ENCODE assay signal across 1 cellular context in the genomic region with DNA sequence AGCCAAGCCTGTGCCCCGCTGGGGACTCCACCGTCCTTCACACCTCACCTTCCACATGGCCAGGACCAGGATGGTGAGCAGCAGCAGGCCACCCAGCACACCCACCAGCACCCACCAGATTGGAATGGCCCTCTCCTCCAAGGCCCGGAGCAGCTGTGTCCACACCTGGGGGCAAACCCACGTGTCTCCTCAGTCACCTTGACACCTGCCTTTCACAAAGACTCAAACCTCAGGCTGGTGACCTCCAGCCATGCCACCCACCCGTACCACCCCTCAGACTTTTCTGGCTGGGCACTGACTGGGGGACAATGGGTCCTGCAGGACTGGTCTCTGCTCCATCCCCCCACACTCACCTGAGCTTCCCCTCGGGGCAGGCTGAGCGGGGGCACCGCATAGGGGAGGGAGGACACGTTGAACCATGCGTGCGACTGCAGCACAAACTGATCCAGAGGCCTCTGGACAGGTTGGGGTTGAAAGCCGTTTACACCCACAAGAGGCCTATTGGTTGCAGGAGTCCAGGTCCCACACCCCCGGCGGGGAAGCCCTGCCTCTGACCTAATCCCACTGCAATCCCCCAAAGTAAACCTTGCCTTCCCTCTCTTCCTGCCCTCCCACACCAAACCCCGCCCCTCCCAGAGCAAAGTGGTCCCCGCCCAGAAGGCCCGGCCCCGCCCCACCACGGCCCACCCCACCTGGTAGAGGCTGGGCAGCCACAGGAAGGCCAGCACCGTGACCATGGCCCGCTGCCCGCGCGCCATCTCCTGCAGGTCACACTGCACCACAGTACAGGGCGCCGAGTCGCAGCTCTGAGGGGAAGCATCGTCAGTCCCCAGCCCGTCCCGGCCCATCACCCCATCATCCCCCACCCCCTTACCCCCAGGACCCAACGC.
TF ChIP-seq lines count a peak whose summit lies in the region.

No MANE protein-coding gene starts in this region.

TF ChIP-seq in HepG2, 621 proteins besides CTCF, POLR2A, EP300 and RAD21 (continued from another document and continues in another):
- TF ChIP-seq SP4 (CRISPR knock-in tag; IDR thresholded peaks at IDR 0.05) (peak; percentile 63; the same call in 1 of the 2 replicates), SRY (CRISPR knock-in tag; IDR thresholded peaks at IDR 0.05) (peak; percentile 78; the same call in 1 of the 2 replicates), JUN (CRISPR knock-in tag; IDR thresholded peaks at IDR 0.05) (peak; percentile 34; the same call in 1 of the 2 replicates), ZNF18 (CRISPR knock-in tag; IDR thresholded peaks at IDR 0.05; ENCODE audit: insufficient replicate concordance) (no peak), TGIF2 (CRISPR knock-in tag; IDR thresholded peaks at IDR 0.05) (0 out of 2 replicates have a peak, but pooled peaks have one; percentile 11), ZIK1 (CRISPR knock-in tag; IDR thresholded peaks at IDR 0.05; ENCODE audit: borderline replicate concordance, low read depth) (peak; percentile 47; the same call in 1 of the 2 replicates), ARNTL (CRISPR knock-in tag; IDR thresholded peaks at IDR 0.05) (peak; percentile 66), ZNF160 (CRISPR knock-in tag; IDR thresholded peaks at IDR 0.05) (peak; percentile 41; the same call in 1 of the 2 replicates), KLF16 (CRISPR knock-in tag; IDR thresholded peaks at IDR 0.05) (no peak), NCOA1 (CRISPR knock-in tag; IDR thresholded peaks at IDR 0.05) (no peak), MEF2D (CRISPR knock-in tag; IDR thresholded peaks at IDR 0.05) (peak; percentile 19; the same call in 1 of the 2 replicates), MXD4 (CRISPR knock-in tag; IDR thresholded peaks at IDR 0.05) (0 out of 2 replicates have a peak, but pooled peaks have one; percentile 39), RXRB (CRISPR knock-in tag; IDR thresholded peaks at IDR 0.05; ENCODE audit: borderline replicate concordance) (peak; percentile 39; the same call in 1 of the 2 replicates), KDM2A (CRISPR knock-in tag; IDR thresholded peaks at IDR 0.05; ENCODE audit: borderline replicate concordance, low read depth) (0 out of 2 replicates have a peak, but pooled peaks have one; percentile 11), NR2F1 (CRISPR knock-in tag; IDR thresholded peaks at IDR 0.05) (no peak), ZBTB21 (CRISPR knock-in tag; IDR thresholded peaks at IDR 0.05) (no peak), TEAD3 (CRISPR knock-in tag; optimal IDR thresholded peaks at IDR 0.05; ENCODE audit: borderline replicate concordance) (peak; percentile 60), SP1 (IDR thresholded peaks at IDR 0.05) (no peak), SP1 (CRISPR knock-in tag; IDR thresholded peaks at IDR 0.05) (peak; percentile 30), ZNF737 (CRISPR knock-in tag; IDR thresholded peaks at IDR 0.05; ENCODE audit: borderline replicate concordance) (0 out of 2 replicates have a peak, but pooled peaks have one; percentile 54), ZFP41 (CRISPR knock-in tag; IDR thresholded peaks at IDR 0.05; ENCODE audit: borderline replicate concordance) (0 out of 2 replicates have a peak, but pooled peaks have one; percentile 51), ZNF33B (CRISPR knock-in tag; IDR thresholded peaks at IDR 0.05) (peak; percentile 28; the same call in 1 of the 2 replicates), NR2F6 (IDR thresholded peaks at IDR 0.05) (peak; percentile 40; the same call in 1 of the 2 replicates), NR2F6 (CRISPR knock-in tag; IDR thresholded peaks at IDR 0.05) (0 out of 2 replicates have a peak, but pooled peaks have one; percentile 41), ZBED4 (CRISPR knock-in tag; IDR thresholded peaks at IDR 0.05; ENCODE audit: borderline replicate concordance) (no peak), TFAP4 (IDR thresholded peaks at IDR 0.05; ENCODE audit: borderline replicate concordance, low read depth) (peak; percentile 37; the same call in 1 of the 2 replicates), IKZF4 (CRISPR knock-in tag; IDR thresholded peaks at IDR 0.05; ENCODE audit: borderline replicate concordance, low read depth, not compliant biosample characterization) (no peak), ELF3 (CRISPR knock-in tag; IDR thresholded peaks at IDR 0.05) (peak; percentile 58), UBTF (CRISPR knock-in tag; IDR thresholded peaks at IDR 0.05) (peak; percentile 24; the same call in 1 of the 2 replicates), SRSF1 (optimal IDR thresholded peaks at IDR 0.05; ENCODE audit: low read depth, low read length) (peak; percentile 41), ZNF256 (CRISPR knock-in tag; conservative IDR thresholded peaks at IDR 0.05) (no peak), THAP7 (CRISPR knock-in tag; IDR thresholded peaks at IDR 0.05) (peak; percentile 54; the same call in 1 of the 2 replicates), SMAD1 (CRISPR knock-in tag; IDR thresholded peaks at IDR 0.05; ENCODE audit: borderline replicate concordance, low read depth) (peak; percentile 84), RFX5 (IDR thresholded peaks at IDR 0.05; ENCODE audit: low read depth, low read length) (no peak)
- TF ChIP-seq, protein P1, sequence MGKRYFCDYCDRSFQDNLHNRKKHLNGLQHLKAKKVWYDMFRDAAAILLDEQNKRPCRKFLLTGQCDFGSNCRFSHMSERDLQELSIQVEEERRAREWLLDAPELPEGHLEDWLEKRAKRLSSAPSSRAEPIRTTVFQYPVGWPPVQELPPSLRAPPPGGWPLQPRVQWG (CRISPR knock-in tag; IDR thresholded peaks at IDR 0.05; ENCODE audit: borderline replicate concordance, low read depth), result no peak
- TF ChIP-seq, protein P2, sequence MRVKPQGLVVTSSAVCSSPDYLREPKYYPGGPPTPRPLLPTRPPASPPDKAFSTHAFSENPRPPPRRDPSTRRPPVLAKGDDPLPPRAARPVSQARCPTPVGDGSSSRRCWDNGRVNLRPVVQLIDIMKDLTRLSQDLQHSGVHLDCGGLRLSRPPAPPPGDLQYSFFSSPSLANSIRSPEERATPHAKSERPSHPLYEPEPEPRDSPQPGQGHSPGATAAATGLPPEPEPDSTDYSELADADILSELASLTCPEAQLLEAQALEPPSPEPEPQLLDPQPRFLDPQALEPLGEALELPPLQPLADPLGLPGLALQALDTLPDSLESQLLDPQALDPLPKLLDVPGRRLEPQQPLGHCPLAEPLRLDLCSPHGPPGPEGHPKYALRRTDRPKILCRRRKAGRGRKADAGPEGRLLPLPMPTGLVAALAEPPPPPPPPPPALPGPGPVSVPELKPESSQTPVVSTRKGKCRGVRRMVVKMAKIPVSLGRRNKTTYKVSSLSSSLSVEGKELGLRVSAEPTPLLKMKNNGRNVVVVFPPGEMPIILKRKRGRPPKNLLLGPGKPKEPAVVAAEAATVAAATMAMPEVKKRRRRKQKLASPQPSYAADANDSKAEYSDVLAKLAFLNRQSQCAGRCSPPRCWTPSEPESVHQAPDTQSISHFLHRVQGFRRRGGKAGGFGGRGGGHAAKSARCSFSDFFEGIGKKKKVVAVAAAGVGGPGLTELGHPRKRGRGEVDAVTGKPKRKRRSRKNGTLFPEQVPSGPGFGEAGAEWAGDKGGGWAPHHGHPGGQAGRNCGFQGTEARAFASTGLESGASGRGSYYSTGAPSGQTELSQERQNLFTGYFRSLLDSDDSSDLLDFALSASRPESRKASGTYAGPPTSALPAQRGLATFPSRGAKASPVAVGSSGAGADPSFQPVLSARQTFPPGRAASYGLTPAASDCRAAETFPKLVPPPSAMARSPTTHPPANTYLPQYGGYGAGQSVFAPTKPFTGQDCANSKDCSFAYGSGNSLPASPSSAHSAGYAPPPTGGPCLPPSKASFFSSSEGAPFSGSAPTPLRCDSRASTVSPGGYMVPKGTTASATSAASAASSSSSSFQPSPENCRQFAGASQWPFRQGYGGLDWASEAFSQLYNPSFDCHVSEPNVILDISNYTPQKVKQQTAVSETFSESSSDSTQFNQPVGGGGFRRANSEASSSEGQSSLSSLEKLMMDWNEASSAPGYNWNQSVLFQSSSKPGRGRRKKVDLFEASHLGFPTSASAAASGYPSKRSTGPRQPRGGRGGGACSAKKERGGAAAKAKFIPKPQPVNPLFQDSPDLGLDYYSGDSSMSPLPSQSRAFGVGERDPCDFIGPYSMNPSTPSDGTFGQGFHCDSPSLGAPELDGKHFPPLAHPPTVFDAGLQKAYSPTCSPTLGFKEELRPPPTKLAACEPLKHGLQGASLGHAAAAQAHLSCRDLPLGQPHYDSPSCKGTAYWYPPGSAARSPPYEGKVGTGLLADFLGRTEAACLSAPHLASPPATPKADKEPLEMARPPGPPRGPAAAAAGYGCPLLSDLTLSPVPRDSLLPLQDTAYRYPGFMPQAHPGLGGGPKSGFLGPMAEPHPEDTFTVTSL (CRISPR knock-in tag; IDR thresholded peaks at IDR 0.05; ENCODE audit: borderline replicate concordance), result peak; percentile 30; the same call in 1 of the 2 replicates
- TF ChIP-seq, protein P3, sequence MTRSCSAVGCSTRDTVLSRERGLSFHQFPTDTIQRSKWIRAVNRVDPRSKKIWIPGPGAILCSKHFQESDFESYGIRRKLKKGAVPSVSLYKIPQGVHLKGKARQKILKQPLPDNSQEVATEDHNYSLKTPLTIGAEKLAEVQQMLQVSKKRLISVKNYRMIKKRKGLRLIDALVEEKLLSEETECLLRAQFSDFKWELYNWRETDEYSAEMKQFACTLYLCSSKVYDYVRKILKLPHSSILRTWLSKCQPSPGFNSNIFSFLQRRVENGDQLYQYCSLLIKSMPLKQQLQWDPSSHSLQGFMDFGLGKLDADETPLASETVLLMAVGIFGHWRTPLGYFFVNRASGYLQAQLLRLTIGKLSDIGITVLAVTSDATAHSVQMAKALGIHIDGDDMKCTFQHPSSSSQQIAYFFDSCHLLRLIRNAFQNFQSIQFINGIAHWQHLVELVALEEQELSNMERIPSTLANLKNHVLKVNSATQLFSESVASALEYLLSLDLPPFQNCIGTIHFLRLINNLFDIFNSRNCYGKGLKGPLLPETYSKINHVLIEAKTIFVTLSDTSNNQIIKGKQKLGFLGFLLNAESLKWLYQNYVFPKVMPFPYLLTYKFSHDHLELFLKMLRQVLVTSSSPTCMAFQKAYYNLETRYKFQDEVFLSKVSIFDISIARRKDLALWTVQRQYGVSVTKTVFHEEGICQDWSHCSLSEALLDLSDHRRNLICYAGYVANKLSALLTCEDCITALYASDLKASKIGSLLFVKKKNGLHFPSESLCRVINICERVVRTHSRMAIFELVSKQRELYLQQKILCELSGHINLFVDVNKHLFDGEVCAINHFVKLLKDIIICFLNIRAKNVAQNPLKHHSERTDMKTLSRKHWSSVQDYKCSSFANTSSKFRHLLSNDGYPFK (CRISPR knock-in tag; IDR thresholded peaks at IDR 0.05; ENCODE audit: borderline replicate concordance), result peak; percentile 54; the same call in 1 of the 2 replicates
